7 cellular contexts compared by ENCODE assay signal in genomic region chr1:220689696-220690095, GRCh38. TPM values are rescaled to one million over a fixed set of nuclear protein-coding genes. Genes with fewer than 3 reads are reported as not detected.
DNase-seq lines count a peak whose midpoint lies in the region; ATAC-seq and TF ChIP-seq lines count a peak whose summit lies in the region.

No MANE protein-coding gene starts in this region.

- H3K4me3 Mint-ChIP-seq in activated naive CD8-positive, alpha-beta T cell treated with anti-CD3 and anti-CD28 coated beads, Interleukin-2, amount 10 ng/mL, durations not matched to agents 7 days and 5 days: peak overlapping the region; percentile 83
- peak overlapping the region; percentile 95 for H3K4me3 Mint-ChIP-seq in stimulated activated memory B cell treated with anti-CD40 and anti-IgM and Interleukin-4, amounts not matched to agents 10 μg/mL and 1 μg/mL and 100 μg/mL, for 72 hours

- TF ChIP-seq RAD21 in HCT116 (IDR thresholded peaks at IDR 0.05; ENCODE audit: low read depth): no peak

- peaks cover 24% of the 10 kb centered on the region for H3K27me3 Mint-ChIP-seq in activated naive CD8-positive, alpha-beta T cell treated with anti-CD3 and anti-CD28 coated beads, Interleukin-2, amount 10 ng/mL, durations not matched to agents 7 days and 5 days
- no peaks in the 10 kb centered on the region for H3K27me3 Mint-ChIP-seq in stimulated activated memory B cell treated with anti-CD40 and anti-IgM and Interleukin-4, amounts not matched to agents 10 μg/mL and 1 μg/mL and 100 μg/mL, for 72 hours

- no peaks in the 10 kb centered on the region for H3K9me2 ChIP-seq in HCT116 (ENCODE audit: insufficient read depth)

- POLR2A ChIA-PET in HCT116 (lab: Charles Lee): interaction anchor here (0.6 kb wide), 1 partner anchor 553 kb away, joined by 4 read pairs; no protein-coding TSS in a partner anchor
- POLR2A ChIA-PET in activated naive CD8-positive, alpha-beta T cell treated with anti-CD3 and anti-CD28 coated beads, Interleukin-2, amount 10 ng/mL, durations not matched to agents 7 days and 5 days (lab: Charles Lee): no interaction called here

- no peak overlapping the region for H3K27ac Mint-ChIP-seq in activated naive CD8-positive, alpha-beta T cell treated with anti-CD3 and anti-CD28 coated beads, Interleukin-2, amount 10 ng/mL, durations not matched to agents 7 days and 5 days
- H3K27ac Mint-ChIP-seq in stimulated activated memory B cell treated with anti-CD40 and anti-IgM and Interleukin-4, amounts not matched to agents 10 μg/mL and 1 μg/mL and 100 μg/mL, for 72 hours: peak overlapping the region; percentile 97

- no peak for TF ChIP-seq CTCF in HCT116 (IDR thresholded peaks at IDR 0.05 in 2 of 3, conservative IDR thresholded peaks at IDR 0.05 in 1 of 3; ENCODE audit: borderline replicate concordance in 1 of 3, insufficient read depth in 1 of 3, low read depth in 2 of 3, low read length in 2 of 3)

- CTCF ChIA-PET in HCT116 (lab: Charles Lee): interaction anchor here (0.7 kb wide), 2 partner anchors 44 to 394 kb away, joined by 3 read pairs; no protein-coding TSS in a partner anchor

- H3K36me3 ChIP-seq in HCT116 (ENCODE audit: control insufficient read depth in 1 of 2, insufficient read depth in 2 of 2, low read length in 2 of 2): no peaks in the 10 kb centered on the region
- H3K36me3 ChIP-seq in iPS-20b (ENCODE audit: insufficient read depth, low read depth, low read length): no peaks in the 10 kb centered on the region

- H3K9ac ChIP-seq in HCT116 (ENCODE audit: low read length): peak overlapping the region; percentile 27; the same call in 1 of the 2 replicates
- no peak overlapping the region for H3K9ac ChIP-seq in iPS-20b (ENCODE audit: low read depth, low read length)

- DNase-seq in HCT116 (ENCODE audit: low read depth, low spot score) (no peak), COLO668 (lab: John Stamatoyannopoulos, UW; ENCODE audit: unreplicated experiment) (no peak)
- no peak for DNase-seq in activated naive CD8-positive, alpha-beta T cell treated with anti-CD3 and anti-CD28 coated beads, Interleukin-2, amount 10 ng/mL, durations not matched to agents 7 days and 5 days
- no peak for DNase-seq in activated effector memory CD4-positive, alpha-beta T cell treated with Interleukin-2 at 50 U/mL for 16 hours

- H3K9me3 Mint-ChIP-seq in activated naive CD8-positive, alpha-beta T cell treated with anti-CD3 and anti-CD28 coated beads, Interleukin-2, amount 10 ng/mL, durations not matched to agents 7 days and 5 days: no peaks in the 10 kb centered on the region
- no peaks in the 10 kb centered on the region for H3K9me3 Mint-ChIP-seq in stimulated activated memory B cell treated with anti-CD40 and anti-IgM and Interleukin-4, amounts not matched to agents 10 μg/mL and 1 μg/mL and 100 μg/mL, for 72 hours

- intact Hi-C loops in HCT116 (cut with micrococcal nuclease): loop anchor here (1.0 kb wide), 2 partner anchors 44 to 87 kb away; no protein-coding TSS in a partner anchor

- no peaks in the 10 kb centered on the region for H3K79me2 ChIP-seq in HCT116 (ENCODE audit: insufficient read depth, low read length)

- H4K20me1 ChIP-seq in HCT116 (ENCODE audit: insufficient read depth): no peaks in the 10 kb centered on the region

- H3K4me1 Mint-ChIP-seq in activated naive CD8-positive, alpha-beta T cell treated with anti-CD3 and anti-CD28 coated beads, Interleukin-2, amount 10 ng/mL, durations not matched to agents 7 days and 5 days: peaks cover 4% of the 10 kb centered on the region
- peaks cover 25% of the 10 kb centered on the region for H3K4me1 Mint-ChIP-seq in stimulated activated memory B cell treated with anti-CD40 and anti-IgM and Interleukin-4, amounts not matched to agents 10 μg/mL and 1 μg/mL and 100 μg/mL, for 72 hours

- H2AFZ ChIP-seq in HCT116 (ENCODE audit: low read depth, low read length, poor library complexity, severe bottlenecking): peak overlapping the region; percentile 99

- no peaks in the 10 kb centered on the region for H3K9me3 ChIP-seq in HCT116 (ENCODE audit: control insufficient read depth in 1 of 2, insufficient read depth in 1 of 2, low read depth in 1 of 2, low read length in 2 of 2)
- H3K9me3 ChIP-seq in iPS-20b (ENCODE audit: insufficient read depth, low read depth, low read length): no peaks in the 10 kb centered on the region

- H3K36me3 Mint-ChIP-seq in activated naive CD8-positive, alpha-beta T cell treated with anti-CD3 and anti-CD28 coated beads, Interleukin-2, amount 10 ng/mL, durations not matched to agents 7 days and 5 days: no peaks in the 10 kb centered on the region
- H3K36me3 Mint-ChIP-seq in stimulated activated memory B cell treated with anti-CD40 and anti-IgM and Interleukin-4, amounts not matched to agents 10 μg/mL and 1 μg/mL and 100 μg/mL, for 72 hours: no peaks in the 10 kb centered on the region

- H3K4me1 ChIP-seq in HCT116 (ENCODE audit: control insufficient read depth in 1 of 2, insufficient read depth in 2 of 2, low read length in 2 of 2): peaks cover 0 to 18% of the 10 kb centered on the region in 2 experiments; a peak in 2 of 4 replicates
- H3K4me1 ChIP-seq in iPS-20b (ENCODE audit: insufficient read depth, low read length): peaks cover 4% of the 10 kb centered on the region; the same call in 1 of the 2 replicates

- TF ChIP-seq POLR2A in HCT116 (IDR thresholded peaks at IDR 0.05; ENCODE audit: borderline replicate concordance, extremely low read depth, insufficient read depth, insufficient read length): no peak

- H3K27me3 ChIP-seq in HCT116 (ENCODE audit: insufficient read depth, low read length) (no peaks in the 10 kb centered on the region), iPS-20b (ENCODE audit: insufficient read depth, low read length) (peaks cover 44% of the 10 kb centered on the region)

- H3K4me3 ChIP-seq in HCT116 (replicated peaks in 1 of 2; ENCODE audit: low read depth in 1 of 2, low read length in 2 of 2) (peak overlapping the region; percentile 26 to 84), iPS-20b (ENCODE audit: low read length) (peak overlapping the region; percentile 69)

- peak overlapping the region; percentile 91 for H3K4me2 ChIP-seq in HCT116 (ENCODE audit: low read length)

- RAD21 ChIA-PET in HCT116 (lab: Charles Lee; ENCODE audit: low non-redundant PET in 1 of 2, low total read pairs in 2 of 2, uncharacterized antibody in 2 of 2, unreplicated experiment in 2 of 2): no interaction called here

- H3K27ac ChIP-seq in HCT116 (ENCODE audit: low read depth, low read length) (no peak overlapping the region), iPS-20b (ENCODE audit: low read length) (no peak overlapping the region)

- ATAC-seq in HCT116: no peak
- no peak for ATAC-seq in activated naive CD8-positive, alpha-beta T cell treated with anti-CD3 and anti-CD28 coated beads, Interleukin-2, amount 10 ng/mL, durations not matched to agents 7 days and 5 days (ENCODE audit: low read depth)
- ATAC-seq in stimulated activated memory B cell treated with anti-CD40 and anti-IgM and Interleukin-4, amounts not matched to agents 10 μg/mL and 1 μg/mL and 100 μg/mL, for 72 hours: no peak
- no peak for ATAC-seq in GM19351 (IDR thresholded peaks at IDR 0.05; ENCODE audit: unreplicated experiment)

- no TSS peak for BruUV-seq in HCT116 (replicated peaks; lab: Mats Ljungman, UMichigan)

TF ChIP-seq in HCT116, 20 proteins besides CTCF, POLR2A, EP300 and RAD21:
- TF ChIP-seq EGR1 (IDR thresholded peaks at IDR 0.05; ENCODE audit: low read depth): no peak
- no peak for TF ChIP-seq ELF1 (IDR thresholded peaks at IDR 0.05; ENCODE audit: borderline replicate concordance, low read depth)
- no peak for TF ChIP-seq SRF (IDR thresholded peaks at IDR 0.05; ENCODE audit: low read depth)

RNA-seq across cellular contexts. Expression of gene C1orf115, which starts 0.5 kb away (rescaled TPM):
- total RNA-seq in HCT116 (2021; ENCODE audit: unreplicated experiment): 16.8 TPM
- 13.1 and 15.0 TPM in 2 replicates for polyA plus RNA-seq in HCT116 (2012)
- total RNA-seq in activated naive CD8-positive, alpha-beta T cell treated with anti-CD3 and anti-CD28 coated beads, Interleukin-2, amount 10 ng/mL, durations not matched to agents 7 days and 5 days: under 1 TPM; 0.25 to 0.28 TPM

RNA-seq across cellular contexts. Expression of gene MTARC2, which starts 58.4 kb away (rescaled TPM):
- total RNA-seq in HCT116 (2021; ENCODE audit: unreplicated experiment): 16.6 TPM
- polyA plus RNA-seq in HCT116 (2012): 10.3 and 12.9 TPM in 2 replicates
- total RNA-seq in activated naive CD8-positive, alpha-beta T cell treated with anti-CD3 and anti-CD28 coated beads, Interleukin-2, amount 10 ng/mL, durations not matched to agents 7 days and 5 days: not detected

Comparison
In these comparisons a context has a peak if more than half of its experiments do, and no peak if none do; other contexts are left out.
1. RNA of gene C1orf115, which starts 0.5 kb away (total RNA-seq): 16.8 TPM in HCT116 (single experiment); 0.25 to 0.28 TPM in activated naive CD8-positive, alpha-beta T cell treated with anti-CD3 and anti-CD28 coated beads, Interleukin-2, amount 10 ng/mL, durations not matched to agents 7 days and 5 days; every median in the first group is over 10 times any median in the second.
2. RNA of gene MTARC2, which starts 58.4 kb away (total RNA-seq): 16.6 TPM in HCT116 (single experiment); not detected in activated naive CD8-positive, alpha-beta T cell treated with anti-CD3 and anti-CD28 coated beads, Interleukin-2, amount 10 ng/mL, durations not matched to agents 7 days and 5 days; every median in the first group is over 10 times any median in the second.